26 cellular contexts compared by ENCODE assay signal in the genomic region with DNA sequence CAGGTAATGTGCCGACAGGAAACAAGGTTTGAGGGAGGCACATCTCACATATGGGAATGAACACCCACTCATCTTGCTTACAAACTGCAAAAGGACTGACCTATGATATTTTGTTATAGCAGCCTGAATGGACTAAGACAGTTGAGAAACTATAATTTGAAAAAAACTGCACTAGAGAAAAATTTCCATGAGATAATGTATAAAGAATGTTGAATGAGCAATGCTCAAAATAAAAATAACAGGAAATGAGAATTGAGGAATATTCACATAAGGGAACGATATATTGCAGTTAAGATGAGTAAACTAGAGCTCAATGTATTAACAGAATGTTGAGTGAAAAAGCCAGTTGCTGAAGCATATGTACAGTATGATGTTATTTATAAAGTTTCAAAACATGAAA. TPM values are rescaled to one million over a fixed set of nuclear protein-coding genes. Genes with fewer than 3 reads are reported as not detected.
DNase-seq lines count a peak whose midpoint lies in the region; ATAC-seq and TF ChIP-seq lines count a peak whose summit lies in the region.
"Had no signal": no experiment of that assay in that cellular context is flagged by ENCODE, and none has a peak within 500 bp of the region (broad histone marks: within the 10 kb centered on the region; RNA-seq: fewer than 3 reads in every experiment).

No MANE protein-coding gene starts in this region.

- H3K27ac ChIP-seq in mammary epithelial cell (ENCODE audit: insufficient read depth, low read depth, low read length) (no peak overlapping the region), brain microvascular endothelial cell (peak overlapping the region; percentile 71)
- H3K27ac ChIP-seq: 22Rv1, adrenal gland, left ventricle myocardium inferior, neural progenitor cell, spleen, transverse colon had no signal

- H3K27me3 ChIP-seq in mammary epithelial cell (ENCODE audit: insufficient read depth, low read length) (no peaks in the 10 kb centered on the region), brain microvascular endothelial cell (replicated peaks) (no peaks in the 10 kb centered on the region)
- H3K27me3 ChIP-seq: adrenal gland, neural progenitor cell, spleen, transverse colon had no signal

- no peak overlapping the region for H2AFZ ChIP-seq in mammary epithelial cell (ENCODE audit: low read depth, low read length)
- H2AFZ ChIP-seq: neural progenitor cell had no signal

- no peaks in the 10 kb centered on the region for H3K9me3 Mint-ChIP-seq in MCF 10A (ENCODE audit: unreplicated experiment)
- H3K9me3 Mint-ChIP-seq in activated CD4-positive, alpha-beta T cell treated with anti-CD3 and anti-CD28 coated beads, Interleukin-2, amount 10 ng/mL, durations not matched to agents 24 days and 14 days = no peaks in the 10 kb centered on the region
- H3K9me3 Mint-ChIP-seq: activated CD4-positive, alpha-beta memory T cell treated with anti-CD3 and anti-CD28 coated beads for 36 hours; neural progenitor cell; WTC11 had no signal

- H3K4me3 ChIP-seq in mammary epithelial cell (replicated peaks in 1 of 3; ENCODE audit: insufficient read depth in 1 of 3, low read depth in 2 of 3, low read length in 3 of 3) (no peak overlapping the region), brain microvascular endothelial cell (ENCODE audit: low read depth, low read length) (no peak overlapping the region), fibroblast of the aortic adventitia (ENCODE audit: low read depth, low read length) (no peak overlapping the region)
- H3K4me3 ChIP-seq: adrenal gland, left ventricle myocardium inferior, neural progenitor cell, spleen, transverse colon had no signal

- TF ChIP-seq CTCF in mammary epithelial cell (conservative IDR thresholded peaks at IDR 0.05 in 1 of 2, IDR thresholded peaks at IDR 0.05 in 1 of 2; ENCODE audit: extremely low read depth in 1 of 2, insufficient read depth in 1 of 2, low read depth in 1 of 2, low read length in 2 of 2) (no peak), MCF 10A (IDR thresholded peaks at IDR 0.05; ENCODE audit: unreplicated experiment) (no peak), brain microvascular endothelial cell (IDR thresholded peaks at IDR 0.05; ENCODE audit: low read depth, low read length, missing control alignments) (no peak), fibroblast of the aortic adventitia (IDR thresholded peaks at IDR 0.05; ENCODE audit: insufficient read depth, low read length) (no peak)

- no TSS peak for BruUV-seq in mammary epithelial cell (replicated peaks; lab: Mats Ljungman, UMichigan)
- BruUV-seq in MCF 10A (replicated peaks; lab: Mats Ljungman, UMichigan) = no TSS peak

- H3K36me3 Mint-ChIP-seq in MCF 10A (ENCODE audit: insufficient read depth, unreplicated experiment) = peaks cover 6% of the 10 kb centered on the region
- peaks cover 7% of the 10 kb centered on the region for H3K36me3 Mint-ChIP-seq in activated CD4-positive, alpha-beta T cell treated with anti-CD3 and anti-CD28 coated beads, Interleukin-2, amount 10 ng/mL, durations not matched to agents 24 days and 14 days (ENCODE audit: low read depth)
- H3K36me3 Mint-ChIP-seq: activated CD4-positive, alpha-beta memory T cell treated with anti-CD3 and anti-CD28 coated beads for 36 hours; neural progenitor cell; WTC11 had no signal

- H3K27ac Mint-ChIP-seq in MCF 10A (ENCODE audit: low read depth, unreplicated experiment) = no peak overlapping the region
- no peak overlapping the region for H3K27ac Mint-ChIP-seq in activated CD4-positive, alpha-beta T cell treated with anti-CD3 and anti-CD28 coated beads, Interleukin-2, amount 10 ng/mL, durations not matched to agents 24 days and 14 days
- H3K27ac Mint-ChIP-seq: activated CD4-positive, alpha-beta memory T cell treated with anti-CD3 and anti-CD28 coated beads for 36 hours; neural progenitor cell; stimulated activated naive CD8-positive, alpha-beta T cell treated with anti-CD3 and anti-CD28 coated beads, Interleukin-15, amount 100 ng/mL, for 72 hours; WTC11 had no signal

- dilution Hi-C loops in mammary epithelial cell (cut with HindIII; ENCODE audit: low sequenced_read_pairs) = no loop called here

- POLR2A ChIA-PET in MCF 10A (lab: Yijun Ruan, JAX) = interaction anchor here (0.6 to 1.4 kb wide), 3 partner anchors 10 to 627 kb away, joined by 3 to 5 read pairs (median 3); no protein-coding TSS in a partner anchor

- in situ Hi-C loops in mammary epithelial cell (cut with MboI; ENCODE audit: low sequenced_read_pairs in 2 of 2) (no loop called here), brain microvascular endothelial cell (cut with HindIII; ENCODE audit: low pct_ligation_motif_present, low sequenced_read_pairs) (no loop called here)

- CTCF ChIA-PET in mammary epithelial cell (lab: Charles Lee; ENCODE audit: low non-redundant PET) = no interaction called here
- CTCF ChIA-PET in MCF 10A (lab: Yijun Ruan, JAX) = interaction anchor here (0.6 kb wide), 1 partner anchor 232 kb away, joined by 3 read pairs; no protein-coding TSS in a partner anchor

- no peaks in the 10 kb centered on the region for H3K36me3 ChIP-seq in mammary epithelial cell (ENCODE audit: insufficient read depth, low read length)
- H3K36me3 ChIP-seq in brain microvascular endothelial cell (replicated peaks) = no peaks in the 10 kb centered on the region
- H3K36me3 ChIP-seq: adrenal gland, left ventricle myocardium inferior, neural progenitor cell, spleen, transverse colon had no signal

- no peaks in the 10 kb centered on the region for H4K20me1 ChIP-seq in mammary epithelial cell (ENCODE audit: insufficient read depth, low read length)

- H3K4me1 ChIP-seq in mammary epithelial cell (ENCODE audit: insufficient read depth, low read length) = peaks cover 7% of the 10 kb centered on the region
- H3K4me1 ChIP-seq: adrenal gland, left ventricle myocardium inferior, neural progenitor cell had no signal

- no peaks in the 10 kb centered on the region for H3K79me2 ChIP-seq in mammary epithelial cell (ENCODE audit: insufficient read depth, low read length)

- peak overlapping the region; percentile 7 for H3K4me2 ChIP-seq in mammary epithelial cell (ENCODE audit: insufficient read depth, low read depth, low read length)
- H3K4me2 ChIP-seq: neural progenitor cell had no signal

- H3K27me3 Mint-ChIP-seq in MCF 10A (ENCODE audit: insufficient read depth, unreplicated experiment) = no peaks in the 10 kb centered on the region
- H3K27me3 Mint-ChIP-seq in activated CD4-positive, alpha-beta T cell treated with anti-CD3 and anti-CD28 coated beads, Interleukin-2, amount 10 ng/mL, durations not matched to agents 24 days and 14 days = no peaks in the 10 kb centered on the region
- H3K27me3 Mint-ChIP-seq: activated CD4-positive, alpha-beta memory T cell treated with anti-CD3 and anti-CD28 coated beads for 36 hours; stimulated activated naive CD8-positive, alpha-beta T cell treated with anti-CD3 and anti-CD28 coated beads, Interleukin-15, amount 100 ng/mL, for 72 hours had no signal

- no peaks in the 10 kb centered on the region for H3K9me3 ChIP-seq in mammary epithelial cell (replicated peaks; ENCODE audit: insufficient read depth, low read length)
- H3K9me3 ChIP-seq: adrenal gland, left ventricle myocardium inferior, spleen, transverse colon had no signal

- intact Hi-C loops in mammary epithelial cell (cut with micrococcal nuclease) = no loop called here
- intact Hi-C loops in MCF 10A (cut with micrococcal nuclease) = no loop called here
- intact Hi-C loops in activated CD4-positive, alpha-beta T cell treated with anti-CD3 and anti-CD28 coated beads, Interleukin-2, amount 10 ng/mL, durations not matched to agents 24 days and 14 days (cut with micrococcal nuclease) = loop anchor here (10.0 kb wide), 1 partner anchor 264 kb away; no protein-coding TSS in a partner anchor

- no peak overlapping the region for H3K4me3 Mint-ChIP-seq in MCF 10A (ENCODE audit: unreplicated experiment)
- H3K4me3 Mint-ChIP-seq in activated CD4-positive, alpha-beta T cell treated with anti-CD3 and anti-CD28 coated beads, Interleukin-2, amount 10 ng/mL, durations not matched to agents 24 days and 14 days = no peak overlapping the region
- H3K4me3 Mint-ChIP-seq: activated CD4-positive, alpha-beta memory T cell treated with anti-CD3 and anti-CD28 coated beads for 36 hours; neural progenitor cell; stimulated activated naive CD8-positive, alpha-beta T cell treated with anti-CD3 and anti-CD28 coated beads, Interleukin-15, amount 100 ng/mL, for 72 hours; WTC11 had no signal

- peak; percentile 38 for DNase-seq in mammary epithelial cell
- no peak for DNase-seq in MCF 10A (ENCODE audit: unreplicated experiment)
- no peak for DNase-seq in brain microvascular endothelial cell
- DNase-seq in fibroblast of the aortic adventitia (ENCODE audit: low read depth) = peak; percentile 54
- no peak for DNase-seq in NCI-H146 (lab: John Stamatoyannopoulos, UW)
- no peak for DNase-seq in activated CD4-positive, alpha-beta T cell treated with anti-CD3 and anti-CD28 coated beads, Interleukin-2, amount 10 ng/mL, durations not matched to agents 24 days and 14 days
- DNase-seq in NCI-H446 (lab: John Stamatoyannopoulos, UW) = no peak
- DNase-seq: activated CD4-positive, alpha-beta memory T cell treated with anti-CD3 and anti-CD28 coated beads for 36 hours; activated gamma-delta T cell treated with Interleukin-2 at 50 U/mL for 16 hours; adrenal gland; caudate nucleus; head of caudate nucleus; KG1; left ventricle myocardium inferior; NCI-H1105; NCI-H2081 treated with DMSO at 0.1 percent for 48 hours; NCI-H510A; spleen; stimulated activated CD4-positive, alpha-beta T cell treated with anti-CD3 and anti-CD28 coated beads, Interleukin-4, amount 100 ng/mL, for 24 hours; stimulated activated naive CD8-positive, alpha-beta T cell treated with anti-CD3 and anti-CD28 coated beads, Interleukin-15, amount 100 ng/mL, for 72 hours; T-helper 9 cell; transverse colon had no signal

- no peak for ATAC-seq in HG03025 (IDR thresholded peaks at IDR 0.05; ENCODE audit: low FRiP score, unreplicated experiment)
- ATAC-seq: stimulated activated naive CD8-positive, alpha-beta T cell treated with anti-CD3 and anti-CD28 coated beads, Interleukin-15, amount 100 ng/mL, for 72 hours; WTC11 had no signal

- H3K4me1 Mint-ChIP-seq in MCF 10A (ENCODE audit: insufficient read depth, unreplicated experiment) = peaks cover 5% of the 10 kb centered on the region
- peaks cover 15% of the 10 kb centered on the region for H3K4me1 Mint-ChIP-seq in activated CD4-positive, alpha-beta T cell treated with anti-CD3 and anti-CD28 coated beads, Interleukin-2, amount 10 ng/mL, durations not matched to agents 24 days and 14 days
- H3K4me1 Mint-ChIP-seq: neural progenitor cell had no signal

- WGBS in mammary epithelial cell (ENCODE audit: low coverage, missing lambda C conversion rate) = 29% methylated on average over 2 of the region's 2 CpGs

- no peak overlapping the region for H3K9ac ChIP-seq in mammary epithelial cell (ENCODE audit: insufficient read depth, low read length)
- H3K9ac ChIP-seq: neural progenitor cell had no signal

RNA-seq across cellular contexts. Expression of gene TBC1D22B, which starts 6.4 kb away (rescaled TPM):
- total RNA-seq in mammary epithelial cell (10 to 100 TPM in 1 of 2 donors, 1 to 10 TPM in 1; 9.3 to 10.4 TPM), MCF 10A (2022) (12.9 and 14.6 TPM in 2 replicates), fibroblast of the aortic adventitia (ENCODE audit: low replicate concordance) (3.5 and 4.8 TPM in 2 replicates)
- 5.7 TPM for polyA plus RNA-seq in mammary epithelial cell
- polyA minus RNA-seq in mammary epithelial cell = 8.7 TPM
- 17.2 and 18.7 TPM in 2 replicates for total RNA-seq in activated CD4-positive, alpha-beta T cell treated with anti-CD3 and anti-CD28 coated beads, Interleukin-2, amount 10 ng/mL, durations not matched to agents 24 days and 14 days

RNA-seq across cellular contexts. Expression of gene TMEM217, which starts 6.7 kb away (rescaled TPM):
- total RNA-seq in mammary epithelial cell (1 to 10 TPM; 1.7 to 4.2 TPM), MCF 10A (2022) (3.2 and 4.6 TPM in 2 replicates), fibroblast of the aortic adventitia (ENCODE audit: low replicate concordance) (0.09 TPM in 1 of 2 replicates, not detected in the other)
- 1.1 TPM for polyA plus RNA-seq in mammary epithelial cell
- polyA minus RNA-seq in mammary epithelial cell = 5.6 TPM
- total RNA-seq in activated CD4-positive, alpha-beta T cell treated with anti-CD3 and anti-CD28 coated beads, Interleukin-2, amount 10 ng/mL, durations not matched to agents 24 days and 14 days = 4.1 and 6.1 TPM in 2 replicates

Comparison
In these comparisons a context has a peak if more than half of its experiments do, and no peak if none do; other contexts are left out.
1. DNase-seq: peak in mammary epithelial cell (single experiment) and fibroblast of the aortic adventitia (single experiment); none in MCF 10A (single experiment), brain microvascular endothelial cell (single experiment), NCI-H146 (single experiment), activated CD4-positive, alpha-beta T cell treated with anti-CD3 and anti-CD28 coated beads, Interleukin-2, amount 10 ng/mL, durations not matched to agents 24 days and 14 days (single experiment) and NCI-H446 (0 of 2).